ENCODE assay signal across 24 cellular contexts in the genomic region with DNA sequence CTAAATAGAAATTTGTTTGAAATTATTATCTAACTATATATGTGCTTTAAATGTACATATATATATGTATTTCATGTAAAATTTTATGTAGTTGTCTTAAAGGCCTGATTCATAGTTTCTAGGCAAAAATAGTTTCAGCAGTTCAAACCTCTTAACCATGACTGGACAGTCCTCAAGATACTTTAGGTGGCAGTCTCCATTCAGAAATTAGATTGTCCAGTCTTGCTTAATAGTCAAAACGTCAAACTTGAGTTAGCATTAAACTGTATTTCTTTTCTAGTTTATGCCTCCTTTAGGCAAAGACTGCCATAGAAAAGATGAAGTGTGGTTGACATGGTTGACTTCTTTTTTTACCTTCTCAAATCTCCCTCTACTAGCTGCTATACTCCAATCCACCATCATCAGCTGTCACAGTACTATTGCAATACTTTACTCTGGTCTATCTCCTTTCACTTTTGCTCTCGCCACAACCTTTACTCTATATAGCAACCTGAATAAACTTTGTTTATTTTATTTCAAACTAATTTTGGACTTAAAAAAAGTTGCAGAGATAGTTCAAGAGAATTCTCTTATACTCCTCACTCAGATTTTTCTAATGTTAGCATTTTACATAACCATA.
A peak's percentile ranks its signal among the peaks of the same experiment; 100 is the strongest.
DNase-seq lines count a peak whose midpoint lies in the region; ATAC-seq, FAIRE-seq and TF ChIP-seq lines count a peak whose summit lies in the region.
"Had no signal": no experiment of that assay in that cellular context is flagged by ENCODE, and none has a peak within 500 bp of the region (broad histone marks: within the 10 kb centered on the region; RNA-seq: fewer than 3 reads in every experiment).

No MANE protein-coding gene starts in this region.

- no peak for TF ChIP-seq POLR2A in breast epithelium (IDR thresholded peaks at IDR 0.05)

- H3K14ac ChIP-seq in neuronal stem cell (ENCODE audit: low read length): no peak overlapping the region

- no peaks in the 10 kb centered on the region for H3K36me3 Mint-ChIP-seq in MCF 10A (ENCODE audit: insufficient read depth, unreplicated experiment)
- H3K36me3 Mint-ChIP-seq: activated naive CD4-positive, alpha-beta T cell treated with anti-CD3 and anti-CD28 coated beads, Interleukin-2, amount 10 ng/mL, durations not matched to agents 7 days and 5 days had no signal

- no peaks in the 10 kb centered on the region for H3K79me1 ChIP-seq in neuronal stem cell (ENCODE audit: low read depth, low read length)

- no peak for TF ChIP-seq CTCF in MCF 10A (IDR thresholded peaks at IDR 0.05; ENCODE audit: unreplicated experiment)
- TF ChIP-seq CTCF in breast epithelium (IDR thresholded peaks at IDR 0.05): no peak
- TF ChIP-seq CTCF in cardiac fibroblast (IDR thresholded peaks at IDR 0.05; ENCODE audit: low read depth, low read length): no peak
- no peak for TF ChIP-seq CTCF in kidney (IDR thresholded peaks at IDR 0.05; ENCODE audit: borderline replicate concordance, extremely low read depth, insufficient read depth)

- POLR2A ChIA-PET in MCF 10A (lab: Yijun Ruan, JAX): no interaction called here

- H3K4me3 ChIP-seq in breast epithelium (no peak overlapping the region), cardiac fibroblast (replicated peaks in 1 of 2; ENCODE audit: low read depth in 2 of 2, low read length in 2 of 2) (no peak overlapping the region), kidney (ENCODE audit: low read length in 2 of 2) (no peak overlapping the region), neuronal stem cell (ENCODE audit: low read length in 2 of 2) (no peak overlapping the region)
- H3K4me3 ChIP-seq: hepatocyte, prostate gland, spleen, suprapubic skin had no signal

- H3K36me3 ChIP-seq in breast epithelium (no peaks in the 10 kb centered on the region), kidney (ENCODE audit: control insufficient read depth in 1 of 2, insufficient read depth in 2 of 2, low read length in 2 of 2) (no peaks in the 10 kb centered on the region), neuronal stem cell (replicated peaks in 1 of 2; ENCODE audit: control insufficient read depth in 2 of 2, insufficient read depth in 2 of 2, low read length in 2 of 2) (no peaks in the 10 kb centered on the region)
- H3K36me3 ChIP-seq: prostate gland, spleen, suprapubic skin had no signal

- peaks cover 76% of the 10 kb centered on the region for H3K27me3 Mint-ChIP-seq in MCF 10A (ENCODE audit: insufficient read depth, unreplicated experiment)
- H3K27me3 Mint-ChIP-seq: activated CD4-positive, alpha-beta memory T cell treated with anti-CD3 and anti-CD28 coated beads, Interleukin-2, amount 10 ng/mL, durations not matched to agents 7 days and 5 days had no signal

- H3K23ac ChIP-seq in neuronal stem cell (ENCODE audit: low read depth, low read length, poor library complexity): no peak overlapping the region

- no peak overlapping the region for H3K4me2 ChIP-seq in neuronal stem cell (ENCODE audit: insufficient read depth, low read length, poor library complexity, severe bottlenecking)
- H3K4me2 ChIP-seq: hepatocyte had no signal

- no peak overlapping the region for H2BK5ac ChIP-seq in neuronal stem cell (ENCODE audit: low read length)

- no peak overlapping the region for H4K91ac ChIP-seq in neuronal stem cell (ENCODE audit: low read depth, low read length, poor library complexity)

- ATAC-seq in GM18858 (IDR thresholded peaks at IDR 0.05; ENCODE audit: unreplicated experiment): no peak
- ATAC-seq: activated T-cell treated with anti-CD3 and anti-CD28 coated beads, Interleukin-2, amount 50 U/mL, for 4 hours had no signal

- H2AFZ ChIP-seq in neuronal stem cell (ENCODE audit: low read length): no peak overlapping the region
- H2AFZ ChIP-seq: hepatocyte had no signal

- H3K27ac Mint-ChIP-seq in MCF 10A (ENCODE audit: low read depth, unreplicated experiment): no peak overlapping the region
- H3K27ac Mint-ChIP-seq: activated CD4-positive, alpha-beta memory T cell treated with anti-CD3 and anti-CD28 coated beads, Interleukin-2, amount 10 ng/mL, durations not matched to agents 7 days and 5 days; activated naive CD4-positive, alpha-beta T cell treated with anti-CD3 and anti-CD28 coated beads, Interleukin-2, amount 10 ng/mL, durations not matched to agents 7 days and 5 days; nephron had no signal

- no peak overlapping the region for H3K18ac ChIP-seq in neuronal stem cell (ENCODE audit: low read length)

- H2BK12ac ChIP-seq in neuronal stem cell (ENCODE audit: low read length): no peak overlapping the region

- H3K27ac ChIP-seq in breast epithelium (no peak overlapping the region), kidney (ENCODE audit: low read depth in 2 of 2, low read length in 2 of 2) (no peak overlapping the region), neuronal stem cell (replicated peaks; ENCODE audit: low read length) (no peak overlapping the region)
- H3K27ac ChIP-seq: 22Rv1, hepatocyte, prostate gland, spleen, suprapubic skin, VCaP had no signal

- no peaks in the 10 kb centered on the region for H3K4me1 Mint-ChIP-seq in MCF 10A (ENCODE audit: insufficient read depth, unreplicated experiment)
- H3K4me1 Mint-ChIP-seq: activated CD4-positive, alpha-beta memory T cell treated with anti-CD3 and anti-CD28 coated beads, Interleukin-2, amount 10 ng/mL, durations not matched to agents 7 days and 5 days; activated naive CD4-positive, alpha-beta T cell treated with anti-CD3 and anti-CD28 coated beads, Interleukin-2, amount 10 ng/mL, durations not matched to agents 7 days and 5 days had no signal

- peak; percentile 9 for DNase-seq in MCF 10A (ENCODE audit: unreplicated experiment)
- DNase-seq in breast epithelium (ENCODE audit: low spot score in 2 of 2): no peak
- peak; percentile 31 to 55 for DNase-seq in cardiac fibroblast (ENCODE audit: low read depth in 2 of 2)
- DNase-seq in kidney: no peak
- DNase-seq in neuronal stem cell (ENCODE audit: low spot score): no peak
- DNase-seq in ureter (ENCODE audit: low spot score): no peak
- no peak for DNase-seq in NAMALWA (ENCODE audit: low spot score)
- DNase-seq: activated CD4-positive, alpha-beta memory T cell treated with anti-CD3 and anti-CD28 coated beads, Interleukin-2, amount 10 ng/mL, durations not matched to agents 7 days and 5 days; activated naive CD4-positive, alpha-beta T cell treated with anti-CD3 and anti-CD28 coated beads, Interleukin-2, amount 10 ng/mL, durations not matched to agents 7 days and 5 days; activated T-cell treated with anti-CD3 and anti-CD28 coated beads, Interleukin-2, amount 50 U/mL, for 4 hours; C1 segment of cervical spinal cord; MV-4-11; NCI-H2029 treated with DMSO at 0.1 percent for 48 hours; Right ventricle myocardium superior; spleen; T-helper 1 cell had no signal

- intact Hi-C loops in MCF 10A (cut with micrococcal nuclease) (loop anchor here (1.0 to 10.0 kb wide), 2 partner anchors 153 to 229 kb away; no protein-coding TSS in a partner anchor), breast epithelium (cut with DNase I; ENCODE audit: low total_unique reads) (no loop called here), kidney (cut with DNase I) (no loop called here)

- no peak overlapping the region for H3K4me3 Mint-ChIP-seq in MCF 10A (ENCODE audit: unreplicated experiment)
- H3K4me3 Mint-ChIP-seq: activated CD4-positive, alpha-beta memory T cell treated with anti-CD3 and anti-CD28 coated beads, Interleukin-2, amount 10 ng/mL, durations not matched to agents 7 days and 5 days; activated naive CD4-positive, alpha-beta T cell treated with anti-CD3 and anti-CD28 coated beads, Interleukin-2, amount 10 ng/mL, durations not matched to agents 7 days and 5 days; activated T-cell treated with anti-CD3 and anti-CD28 coated beads, Interleukin-2, amount 50 U/mL, for 4 hours; nephron had no signal

- no peak overlapping the region for H3K9ac ChIP-seq in kidney (ENCODE audit: low read length in 2 of 2)
- H3K9ac ChIP-seq in neuronal stem cell (ENCODE audit: low read depth, low read length, poor library complexity): no peak overlapping the region

- no peak overlapping the region for H2AK5ac ChIP-seq in neuronal stem cell (ENCODE audit: low read depth, low read length)

- FAIRE-seq in kidney (lab: Jason Lieb, UNC): peak; percentile 68
- FAIRE-seq: keratinocyte had no signal

- peaks cover 0 to 27% of the 10 kb centered on the region in 2 donors for H3K27me3 ChIP-seq in breast epithelium
- H3K27me3 ChIP-seq in neuronal stem cell (ENCODE audit: control insufficient read depth in 3 of 3, insufficient read depth in 3 of 3, low read depth in 1 of 3, low read length in 3 of 3): peaks cover 0 to 2% (median 0%) of the 10 kb centered on the region in 3 experiments
- H3K27me3 ChIP-seq: hepatocyte, spleen, suprapubic skin had no signal

- no peak overlapping the region for H2BK120ac ChIP-seq in neuronal stem cell (ENCODE audit: low read depth, low read length)

- CTCF ChIA-PET in MCF 10A (lab: Yijun Ruan, JAX): interaction anchor here (0.6 to 0.8 kb wide), 2 partner anchors 170 to 249 kb away, joined by 3 read pairs; no protein-coding TSS in a partner anchor

- H2BK15ac ChIP-seq in neuronal stem cell (ENCODE audit: low read length): no peak overlapping the region

- no TSS peak for BruUV-seq in MCF 10A (replicated peaks; lab: Mats Ljungman, UMichigan)

- H3K9me3 ChIP-seq in breast epithelium (no peaks in the 10 kb centered on the region), kidney (ENCODE audit: control insufficient read depth in 1 of 2, low read length in 2 of 2) (no peaks in the 10 kb centered on the region), neuronal stem cell (replicated peaks in 1 of 2; ENCODE audit: control insufficient read depth in 2 of 2, insufficient read depth in 1 of 2, low read depth in 1 of 2, low read length in 2 of 2) (no peaks in the 10 kb centered on the region)
- H3K9me3 ChIP-seq: prostate gland, spleen, suprapubic skin had no signal

- H3K9me3 Mint-ChIP-seq in MCF 10A (ENCODE audit: unreplicated experiment): no peaks in the 10 kb centered on the region
- H3K9me3 Mint-ChIP-seq: activated CD4-positive, alpha-beta memory T cell treated with anti-CD3 and anti-CD28 coated beads, Interleukin-2, amount 10 ng/mL, durations not matched to agents 7 days and 5 days; activated naive CD4-positive, alpha-beta T cell treated with anti-CD3 and anti-CD28 coated beads, Interleukin-2, amount 10 ng/mL, durations not matched to agents 7 days and 5 days; activated T-cell treated with anti-CD3 and anti-CD28 coated beads, Interleukin-2, amount 50 U/mL, for 4 hours had no signal

- H4K8ac ChIP-seq in neuronal stem cell (ENCODE audit: low read depth, low read length): no peak overlapping the region

- WGBS in neuronal stem cell (ENCODE audit: extremely low coverage in 2 of 2, insufficient read length in 2 of 2, insufficient replicate concordance in 1 of 2), 2 donors: no CpG with 5 or more reads among the region's 2 CpGs

- H3K4ac ChIP-seq in neuronal stem cell (ENCODE audit: low read length): no peak overlapping the region

- H3K4me1 ChIP-seq in breast epithelium (no peaks in the 10 kb centered on the region), kidney (ENCODE audit: control insufficient read depth in 1 of 2, insufficient read depth in 1 of 2, low read depth in 1 of 2, low read length in 2 of 2) (no peaks in the 10 kb centered on the region), neuronal stem cell (ENCODE audit: control insufficient read depth in 2 of 2, insufficient read depth in 1 of 2, low read depth in 1 of 2, low read length in 2 of 2) (peaks cover 0 to 1% of the 10 kb centered on the region in 2 donors)
- H3K4me1 ChIP-seq: prostate gland, spleen, suprapubic skin had no signal

Comparison
In these comparisons a context has a peak if more than half of its experiments do, and no peak if none do; other contexts are left out.
1. DNase-seq: peak in MCF 10A (single experiment) and cardiac fibroblast (2 of 2); none in breast epithelium (0 of 2), kidney (single experiment), neuronal stem cell (single experiment), ureter (single experiment) and NAMALWA (single experiment).